ENCODE assay signal across 1 cellular context in the genomic region with DNA sequence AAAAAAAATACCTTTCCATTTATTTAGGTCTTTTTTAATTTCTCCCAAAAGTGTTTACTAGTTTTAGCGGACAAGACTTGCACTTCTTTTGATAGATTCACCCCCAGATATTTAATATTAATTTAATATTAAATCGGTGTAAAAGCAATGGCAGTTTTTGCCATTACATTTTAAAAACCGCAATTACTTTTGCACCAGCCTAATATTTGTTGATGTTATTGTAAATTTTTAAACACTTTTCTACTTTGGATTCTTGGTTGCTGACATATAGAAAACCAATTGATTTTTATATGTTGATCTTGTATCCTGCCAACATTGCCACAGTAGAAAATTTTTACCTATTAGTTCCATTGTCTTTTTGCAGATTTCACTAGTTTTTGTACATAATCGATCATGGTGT.
TF ChIP-seq lines count a peak whose summit lies in the region.

No MANE protein-coding gene starts in this region.

TF ChIP-seq in HepG2, 621 proteins besides CTCF, POLR2A, EP300 and RAD21:
- TF ChIP-seq, protein P1, sequence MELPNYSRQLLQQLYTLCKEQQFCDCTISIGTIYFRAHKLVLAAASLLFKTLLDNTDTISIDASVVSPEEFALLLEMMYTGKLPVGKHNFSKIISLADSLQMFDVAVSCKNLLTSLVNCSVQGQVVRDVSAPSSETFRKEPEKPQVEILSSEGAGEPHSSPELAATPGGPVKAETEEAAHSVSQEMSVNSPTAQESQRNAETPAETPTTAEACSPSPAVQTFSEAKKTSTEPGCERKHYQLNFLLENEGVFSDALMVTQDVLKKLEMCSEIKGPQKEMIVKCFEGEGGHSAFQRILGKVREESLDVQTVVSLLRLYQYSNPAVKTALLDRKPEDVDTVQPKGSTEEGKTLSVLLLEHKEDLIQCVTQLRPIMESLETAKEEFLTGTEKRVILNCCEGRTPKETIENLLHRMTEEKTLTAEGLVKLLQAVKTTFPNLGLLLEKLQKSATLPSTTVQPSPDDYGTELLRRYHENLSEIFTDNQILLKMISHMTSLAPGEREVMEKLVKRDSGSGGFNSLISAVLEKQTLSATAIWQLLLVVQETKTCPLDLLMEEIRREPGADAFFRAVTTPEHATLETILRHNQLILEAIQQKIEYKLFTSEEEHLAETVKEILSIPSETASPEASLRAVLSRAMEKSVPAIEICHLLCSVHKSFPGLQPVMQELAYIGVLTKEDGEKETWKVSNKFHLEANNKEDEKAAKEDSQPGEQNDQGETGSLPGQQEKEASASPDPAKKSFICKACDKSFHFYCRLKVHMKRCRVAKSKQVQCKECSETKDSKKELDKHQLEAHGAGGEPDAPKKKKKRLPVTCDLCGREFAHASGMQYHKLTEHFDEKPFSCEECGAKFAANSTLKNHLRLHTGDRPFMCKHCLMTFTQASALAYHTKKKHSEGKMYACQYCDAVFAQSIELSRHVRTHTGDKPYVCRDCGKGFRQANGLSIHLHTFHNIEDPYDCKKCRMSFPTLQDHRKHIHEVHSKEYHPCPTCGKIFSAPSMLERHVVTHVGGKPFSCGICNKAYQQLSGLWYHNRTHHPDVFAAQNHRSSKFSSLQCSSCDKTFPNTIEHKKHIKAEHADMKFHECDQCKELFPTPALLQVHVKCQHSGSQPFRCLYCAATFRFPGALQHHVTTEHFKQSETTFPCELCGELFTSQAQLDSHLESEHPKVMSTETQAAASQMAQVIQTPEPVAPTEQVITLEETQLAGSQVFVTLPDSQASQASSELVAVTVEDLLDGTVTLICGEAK (IDR thresholded peaks at IDR 0.05), result peak; percentile 82
- TF ChIP-seq, protein P1 (CRISPR knock-in tag; IDR thresholded peaks at IDR 0.05), result no peak
- TF ChIP-seq ZNF484 (CRISPR knock-in tag; IDR thresholded peaks at IDR 0.05; ENCODE audit: borderline replicate concordance, low read depth) (no peak), ZNF891 (CRISPR knock-in tag; IDR thresholded peaks at IDR 0.05) (no peak)
